12 cellular contexts compared by ENCODE assay signal in genomic region chr6:90088009-90088408, GRCh38.
DNase-seq lines count a peak whose midpoint lies in the region; ATAC-seq, FAIRE-seq and TF ChIP-seq lines count a peak whose summit lies in the region.
"Had no signal": no experiment of that assay in that cellular context is flagged by ENCODE, and none has a peak within 500 bp of the region (broad histone marks: within the 10 kb centered on the region; RNA-seq: fewer than 3 reads in every experiment).

No MANE protein-coding gene starts in this region.

- H3K9ac ChIP-seq in keratinocyte (ENCODE audit: control insufficient read depth, extremely low read depth, insufficient read depth, low read length) (peak overlapping the region; percentile 50), Karpas-422 (ENCODE audit: low read length) (no peak overlapping the region)

- H3K27ac ChIP-seq in keratinocyte (ENCODE audit: control insufficient read depth, insufficient read depth, low read length) = peak overlapping the region; percentile 93
- H3K27ac ChIP-seq in Karpas-422 (ENCODE audit: low read length) = no peak overlapping the region
- no peak overlapping the region for H3K27ac ChIP-seq in esophagus muscularis mucosa (replicated peaks in 1 of 4)
- H3K27ac ChIP-seq: dorsolateral prefrontal cortex, VCaP had no signal

- H3K4me3 ChIP-seq in keratinocyte (ENCODE audit: control insufficient read depth in 2 of 3, extremely low read depth in 1 of 3, insufficient read depth in 2 of 3, low read depth in 1 of 3, low read length in 3 of 3) = no peak overlapping the region
- H3K4me3 ChIP-seq in Karpas-422 (ENCODE audit: low read length) = no peak overlapping the region
- H3K4me3 ChIP-seq in esophagus muscularis mucosa = no peak overlapping the region
- H3K4me3 ChIP-seq: dorsolateral prefrontal cortex, GM23338 had no signal

- no peak overlapping the region for H3K4me3 Mint-ChIP-seq in activated T-helper 17 cell treated with anti-CD3 and anti-CD28 coated beads, Interleukin-2, amount 50 U/mL, for 72 hours
- H3K4me3 Mint-ChIP-seq: GM23338, nephron had no signal

- peaks cover 30% of the 10 kb centered on the region for H3K4me1 ChIP-seq in keratinocyte (ENCODE audit: control insufficient read depth, extremely low read depth, insufficient read depth, low read length)
- H3K4me1 ChIP-seq in Karpas-422 (ENCODE audit: low read length) = peaks cover 13% of the 10 kb centered on the region
- peaks cover 0 to 8% (median 2%) of the 10 kb centered on the region in 4 donors for H3K4me1 ChIP-seq in esophagus muscularis mucosa

- H3K4me2 ChIP-seq in keratinocyte (ENCODE audit: control insufficient read depth, extremely low read depth, insufficient read depth, low read depth, low read length) = peak overlapping the region; percentile 56
- H3K4me2 ChIP-seq in Karpas-422 (ENCODE audit: low read depth, low read length, poor library complexity, severe bottlenecking) = no peak overlapping the region
- H3K4me2 ChIP-seq: GM23338 had no signal

- H3K27me3 ChIP-seq in keratinocyte (ENCODE audit: control insufficient read depth, extremely low read depth, insufficient read depth, low read length) (no peaks in the 10 kb centered on the region), Karpas-422 (ENCODE audit: low read length) (no peaks in the 10 kb centered on the region), esophagus muscularis mucosa (no peaks in the 10 kb centered on the region)
- H3K27me3 ChIP-seq: dorsolateral prefrontal cortex had no signal

- H3K27me3 Mint-ChIP-seq in activated T-helper 17 cell treated with anti-CD3 and anti-CD28 coated beads, Interleukin-2, amount 50 U/mL, for 72 hours = no peaks in the 10 kb centered on the region

- H3K79me2 ChIP-seq in keratinocyte (ENCODE audit: control insufficient read depth, insufficient read depth, low read length) = no peaks in the 10 kb centered on the region
- H3K79me2 ChIP-seq in Karpas-422 (ENCODE audit: low read length) = no peaks in the 10 kb centered on the region

- ATAC-seq in activated T-helper 17 cell treated with anti-CD3 and anti-CD28 coated beads, Interleukin-2, amount 50 U/mL, for 72 hours (replicated peaks) = peak; percentile 55
- no peak for ATAC-seq in HG02885 (IDR thresholded peaks at IDR 0.05; ENCODE audit: poor library complexity, unreplicated experiment)
- ATAC-seq: GM23338 had no signal

- H3K4me1 Mint-ChIP-seq in activated T-helper 17 cell treated with anti-CD3 and anti-CD28 coated beads, Interleukin-2, amount 50 U/mL, for 72 hours = peaks cover 12% of the 10 kb centered on the region
- H3K4me1 Mint-ChIP-seq: GM23338, nephron had no signal

- no peak for TF ChIP-seq POLR2A in esophagus muscularis mucosa (IDR thresholded peaks at IDR 0.05; ENCODE audit: low read depth)

- H3K9me3 ChIP-seq in keratinocyte (ENCODE audit: control insufficient read depth, low read depth, low read length) (no peaks in the 10 kb centered on the region), Karpas-422 (ENCODE audit: low read length) (no peaks in the 10 kb centered on the region), esophagus muscularis mucosa (no peaks in the 10 kb centered on the region)

- no peaks in the 10 kb centered on the region for H3K36me3 ChIP-seq in keratinocyte (ENCODE audit: control insufficient read depth in 2 of 2, extremely low read depth in 1 of 2, insufficient read depth in 2 of 2, low read length in 2 of 2)
- H3K36me3 ChIP-seq in Karpas-422 (ENCODE audit: insufficient read depth, low read length) = no peaks in the 10 kb centered on the region
- no peaks in the 10 kb centered on the region for H3K36me3 ChIP-seq in esophagus muscularis mucosa

- peaks cover 2% of the 10 kb centered on the region for H3K9me1 ChIP-seq in keratinocyte (ENCODE audit: control insufficient read depth, extremely low read depth, insufficient read depth, low read length)

- H3K36me3 Mint-ChIP-seq in activated T-helper 17 cell treated with anti-CD3 and anti-CD28 coated beads, Interleukin-2, amount 50 U/mL, for 72 hours (ENCODE audit: low read depth) = peaks cover 15% of the 10 kb centered on the region

- peak; percentile 95 for FAIRE-seq in keratinocyte (lab: Jason Lieb, UNC)

- TF ChIP-seq CTCF in keratinocyte (optimal IDR thresholded peaks at IDR 0.05 in 1 of 3, IDR thresholded peaks at IDR 0.05 in 1 of 3, conservative IDR thresholded peaks at IDR 0.05 in 1 of 3; ENCODE audit: extremely low read depth in 1 of 3, insufficient read depth in 2 of 3, low read length in 3 of 3) (no peak), esophagus muscularis mucosa (IDR thresholded peaks at IDR 0.05) (no peak)

- H4K20me1 ChIP-seq in keratinocyte (ENCODE audit: control insufficient read depth, extremely low read depth, insufficient read depth, low read length) = no peaks in the 10 kb centered on the region
- no peaks in the 10 kb centered on the region for H4K20me1 ChIP-seq in Karpas-422 (ENCODE audit: insufficient read depth, low read depth, low read length)

- TF ChIP-seq EP300 in esophagus muscularis mucosa (IDR thresholded peaks at IDR 0.05) = no peak

- no peak overlapping the region for H3K27ac Mint-ChIP-seq in activated T-helper 17 cell treated with anti-CD3 and anti-CD28 coated beads, Interleukin-2, amount 50 U/mL, for 72 hours
- H3K27ac Mint-ChIP-seq: GM23338 had no signal

- dilution Hi-C loops in keratinocyte (cut with MboI; ENCODE audit: extremely low pct_ligation_motif_present, low sequenced_read_pairs) = no loop called here

- intact Hi-C loops in esophagus muscularis mucosa (cut with DNase I) = loop anchor here (10.0 kb wide), 1 partner anchor 113 kb away; no protein-coding TSS in a partner anchor

- no peak overlapping the region for H2AFZ ChIP-seq in keratinocyte (ENCODE audit: control insufficient read depth, low read length)
- H2AFZ ChIP-seq in Karpas-422 (ENCODE audit: low read length) = no peak overlapping the region
- H2AFZ ChIP-seq: GM23338 had no signal

- DNase-seq in AG08396 (ENCODE audit: low spot score) = peak; percentile 14
- DNase-seq in HCEC 1CT = peak; percentile 72
- DNase-seq in keratinocyte (ENCODE audit: low read depth, low spot score) = peak; percentile 76
- no peak for DNase-seq in GDM1 (lab: John Stamatoyannopoulos, UW)
- no peak for DNase-seq in Karpas-422
- DNase-seq in esophagus muscularis mucosa (ENCODE audit: extremely low spot score) = no peak
- DNase-seq: dorsolateral prefrontal cortex had no signal

- no peaks in the 10 kb centered on the region for H3K9me3 Mint-ChIP-seq in activated T-helper 17 cell treated with anti-CD3 and anti-CD28 coated beads, Interleukin-2, amount 50 U/mL, for 72 hours
- H3K9me3 Mint-ChIP-seq: GM23338, nephron had no signal

- H3K9me2 ChIP-seq in Karpas-422 (replicated peaks; ENCODE audit: insufficient read depth, low read length) = no peaks in the 10 kb centered on the region

Comparison
In these comparisons a context has a peak if more than half of its experiments do, and no peak if none do; other contexts are left out.
1. DNase-seq: peak in AG08396 (single experiment), HCEC 1CT (single experiment) and keratinocyte (single experiment); none in GDM1 (single experiment), Karpas-422 (single experiment) and esophagus muscularis mucosa (single experiment).